1 cellular context compared by ENCODE assay signal in genomic region chr17:17626151-17626805, GRCh38.
TF ChIP-seq lines count a peak whose summit lies in the region.

No MANE protein-coding gene starts in this region.

TF ChIP-seq in WTC11, 78 proteins besides CTCF, POLR2A, EP300 and RAD21 (continued from another document and continues in another):
- TF ChIP-seq ZNF425 (CRISPR knock-in tag; conservative IDR thresholded peaks at IDR 0.05) = no peak
- no peak for TF ChIP-seq JUN (CRISPR knock-in tag; IDR thresholded peaks at IDR 0.05)
- no peak for TF ChIP-seq USF2 (CRISPR knock-in tag; IDR thresholded peaks at IDR 0.05)
- no peak; the same call in 1 of the 2 replicates for TF ChIP-seq FOXP4 (CRISPR knock-in tag; IDR thresholded peaks at IDR 0.05)
- no peak for TF ChIP-seq ZNF219 (CRISPR knock-in tag; IDR thresholded peaks at IDR 0.05; ENCODE audit: borderline replicate concordance)
- no peak for TF ChIP-seq ATF1 (CRISPR knock-in tag; IDR thresholded peaks at IDR 0.05)
- peak; percentile 68; the same call in 1 of the 2 replicates for TF ChIP-seq NFE2L1 (CRISPR knock-in tag; IDR thresholded peaks at IDR 0.05)
- peak; percentile 13; the same call in 1 of the 2 replicates for TF ChIP-seq SP1 (CRISPR knock-in tag; conservative IDR thresholded peaks at IDR 0.05)
- TF ChIP-seq JAZF1 (CRISPR knock-in tag; IDR thresholded peaks at IDR 0.05) = no peak
- no peak for TF ChIP-seq MXD4 (CRISPR knock-in tag; IDR thresholded peaks at IDR 0.05; ENCODE audit: borderline replicate concordance)
- no peak for TF ChIP-seq HMGXB4 (CRISPR knock-in tag; IDR thresholded peaks at IDR 0.05)
- TF ChIP-seq IRF1 (CRISPR knock-in tag; IDR thresholded peaks at IDR 0.05) = no peak
- TF ChIP-seq SMAD3 (CRISPR knock-in tag; IDR thresholded peaks at IDR 0.05; ENCODE audit: borderline replicate concordance) = peak; percentile 57; the same call in 1 of the 2 replicates
- TF ChIP-seq USF1 (CRISPR knock-in tag; IDR thresholded peaks at IDR 0.05) = no peak; the same call in 1 of the 2 replicates
- no peak for TF ChIP-seq RORB (CRISPR knock-in tag; IDR thresholded peaks at IDR 0.05)
- TF ChIP-seq TEAD4 (CRISPR knock-in tag; IDR thresholded peaks at IDR 0.05) = no peak
- TF ChIP-seq ATF2 (CRISPR knock-in tag; IDR thresholded peaks at IDR 0.05; ENCODE audit: borderline replicate concordance, low read depth) = no peak
- no peak for TF ChIP-seq AFF4 (CRISPR knock-in tag; IDR thresholded peaks at IDR 0.05; ENCODE audit: borderline replicate concordance)
- peak; percentile 87; the same call in 1 of the 2 replicates for TF ChIP-seq CBFB (CRISPR knock-in tag; IDR thresholded peaks at IDR 0.05; ENCODE audit: low read depth)
- no peak; the same call in 1 of the 2 replicates for TF ChIP-seq NR3C1 (CRISPR knock-in tag; conservative IDR thresholded peaks at IDR 0.05; ENCODE audit: low read depth)
- no peak for TF ChIP-seq ZNF317 (CRISPR knock-in tag; IDR thresholded peaks at IDR 0.05; ENCODE audit: borderline replicate concordance, low read depth)
- no peak for TF ChIP-seq E2F1 (CRISPR knock-in tag; IDR thresholded peaks at IDR 0.05)
- TF ChIP-seq SOX15 (CRISPR knock-in tag; IDR thresholded peaks at IDR 0.05) = no peak
- TF ChIP-seq OVOL2 (CRISPR knock-in tag; IDR thresholded peaks at IDR 0.05; ENCODE audit: borderline replicate concordance) = no peak
- TF ChIP-seq ZNF281 (CRISPR knock-in tag; IDR thresholded peaks at IDR 0.05) = no peak
- TF ChIP-seq CREB1 (CRISPR knock-in tag; IDR thresholded peaks at IDR 0.05) = no peak
- TF ChIP-seq FOXJ3 (CRISPR knock-in tag; IDR thresholded peaks at IDR 0.05; ENCODE audit: borderline replicate concordance) = no peak
- no peak for TF ChIP-seq AR (CRISPR knock-in tag; IDR thresholded peaks at IDR 0.05)
- TF ChIP-seq ERG (CRISPR knock-in tag; IDR thresholded peaks at IDR 0.05) = no peak
- TF ChIP-seq NFYB (CRISPR knock-in tag; conservative IDR thresholded peaks at IDR 0.05; ENCODE audit: low read depth) = no peak
- peak; percentile 22; the same call in 1 of the 2 replicates for TF ChIP-seq MYBL2 (CRISPR knock-in tag; IDR thresholded peaks at IDR 0.05)
- no peak for TF ChIP-seq ELF4 (CRISPR knock-in tag; IDR thresholded peaks at IDR 0.05; ENCODE audit: low read depth)
